In the genomic region with DNA sequence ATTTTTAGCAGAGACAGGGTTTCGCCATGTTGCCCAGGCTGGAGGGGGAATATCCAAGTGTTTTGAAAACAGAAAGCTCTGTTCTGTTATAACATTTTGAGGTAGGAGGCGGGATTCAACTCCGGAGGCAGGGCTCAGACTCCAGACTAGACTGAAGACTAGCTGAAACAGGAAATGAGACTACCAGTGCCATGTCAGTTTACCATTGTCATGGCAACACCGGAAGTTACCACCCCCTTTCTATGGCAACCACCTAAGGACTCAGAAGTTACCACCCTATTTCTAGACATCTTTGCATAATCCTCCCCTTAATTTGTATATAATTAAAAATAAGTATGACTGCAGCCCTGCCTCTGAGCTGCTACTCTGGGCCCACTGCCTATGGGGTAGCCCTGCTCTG, we compare ENCODE assay signal across 33 cellular contexts.
DNase-seq lines count a peak whose midpoint lies in the region; ATAC-seq, FAIRE-seq and TF ChIP-seq lines count a peak whose summit lies in the region.
"Had no signal": no experiment of that assay in that cellular context is flagged by ENCODE, and none has a peak within 500 bp of the region (broad histone marks: within the 10 kb centered on the region; RNA-seq: fewer than 3 reads in every experiment).

No MANE protein-coding gene starts in this region.

- H3K4me3 ChIP-seq in K562 (no peak overlapping the region), thyroid gland (replicated peaks in 1 of 3) (no peak overlapping the region)
- H3K4me3 ChIP-seq: BLaER1 treated with 17β-estradiol and CSF1 and Interleukin-3, amounts not matched to agents 10 nM and 100 nM; gastrocnemius medialis; GM23338 had no signal

- peaks cover 7 to 11% of the 10 kb centered on the region in 2 experiments for H3K4me1 Mint-ChIP-seq in H9
- H3K4me1 Mint-ChIP-seq: GM23338; IgD-negative memory B cell; mesothelial cell of epicardium; naive B cell; stimulated activated memory B cell treated with anti-CD40 and anti-IgM and Interleukin-4, amounts not matched to agents 10 μg/mL and 1 μg/mL and 100 μg/mL, for 72 hours; T-helper 17 cell had no signal

- H3T11ph ChIP-seq in H9 (ENCODE audit: low read length): no peak overlapping the region

- H2AK5ac ChIP-seq in H9 (ENCODE audit: insufficient read length, low read length): no peak overlapping the region

- H2BK5ac ChIP-seq in H9 (ENCODE audit: insufficient read length, low read length): no peak overlapping the region

- no peak overlapping the region for H2BK12ac ChIP-seq in H9 (ENCODE audit: insufficient read length, low read depth, low read length)

- H3K23me2 ChIP-seq in H9 (ENCODE audit: insufficient read length, low read depth, low read length, poor library complexity, severe bottlenecking): no peaks in the 10 kb centered on the region

- H2BK20ac ChIP-seq in H9 (ENCODE audit: low read depth, low read length, poor library complexity, severe bottlenecking): no peak overlapping the region

- no peak overlapping the region for H3K23ac ChIP-seq in H9 (ENCODE audit: insufficient read length, low read depth, low read length)

- TF ChIP-seq RAD21 in K562 (CRISPR knock-in tag; conservative IDR thresholded peaks at IDR 0.05 in 1 of 2, IDR thresholded peaks at IDR 0.05 in 1 of 2): no peak

- H3K36me3 ChIP-seq in K562 (ENCODE audit: control insufficient read depth, insufficient read depth, low read length) (no peaks in the 10 kb centered on the region), thyroid gland (no peaks in the 10 kb centered on the region)
- H3K36me3 ChIP-seq: BLaER1 treated with 17β-estradiol and CSF1 and Interleukin-3, amounts not matched to agents 10 nM and 100 nM; gastrocnemius medialis had no signal

- H3K4ac ChIP-seq in H9 (ENCODE audit: low read depth, low read length): no peak overlapping the region

- H2BK120ac ChIP-seq in H9 (ENCODE audit: low read depth, low read length, poor library complexity, severe bottlenecking): no peak overlapping the region

- no peaks in the 10 kb centered on the region for H3K27me3 Mint-ChIP-seq in H9 (ENCODE audit: low read depth)
- H3K27me3 Mint-ChIP-seq: activated T-cell treated with anti-CD3 and anti-CD28 coated beads, Interleukin-2, amount 50 U/mL, for 24 hours; IgD-negative memory B cell; naive B cell; progenitor cell of endocrine pancreas; stimulated activated memory B cell treated with anti-CD40 and anti-IgM and Interleukin-4, amounts not matched to agents 10 μg/mL and 1 μg/mL and 100 μg/mL, for 72 hours; T-helper 17 cell had no signal

- TF ChIP-seq POLR2A in K562 (conservative IDR thresholded peaks at IDR 0.05) (no peak), thyroid gland (IDR thresholded peaks at IDR 0.05) (no peak)

- no peaks in the 10 kb centered on the region for H4K20me1 ChIP-seq in H9 (ENCODE audit: control insufficient read depth, insufficient read depth, insufficient read length)
- H4K20me1 ChIP-seq in K562 (replicated peaks; ENCODE audit: control insufficient read depth, insufficient read depth, low read length): no peaks in the 10 kb centered on the region
- H4K20me1 ChIP-seq: BLaER1 treated with 17β-estradiol and CSF1 and Interleukin-3, amounts not matched to agents 10 nM and 100 nM had no signal

- H3K9ac ChIP-seq in H9 (ENCODE audit: extremely low read depth, insufficient read length, low read length): no peak overlapping the region
- no peak overlapping the region for H3K9ac ChIP-seq in K562 (ENCODE audit: insufficient read depth in 1 of 2, low read depth in 2 of 2, low read length in 2 of 2)
- H3K9ac ChIP-seq: BLaER1 treated with 17β-estradiol and CSF1 and Interleukin-3, amounts not matched to agents 10 nM and 100 nM; SK-N-SH had no signal

- no peak for TF ChIP-seq CTCF in H9 (conservative IDR thresholded peaks at IDR 0.05)
- no peak for TF ChIP-seq CTCF in K562 (IDR thresholded peaks at IDR 0.05 in 2 of 3, conservative IDR thresholded peaks at IDR 0.05 in 1 of 3; ENCODE audit: insufficient read depth in 2 of 3, low read depth in 1 of 3, low read length in 3 of 3)
- TF ChIP-seq CTCF in thyroid gland (IDR thresholded peaks at IDR 0.05): no peak

- DNase-seq in Ammon's horn (ENCODE audit: low spot score): peak; percentile 20
- DNase-seq in H9: peak; percentile 37
- peak; percentile 15 for DNase-seq in NCI-H69 (lab: John Stamatoyannopoulos, UW)
- peak in 1 of 4 experiments; percentile 6 for DNase-seq in K562 (ENCODE audit: extremely low read depth in 1 of 4, low spot score in 3 of 4)
- no peak for DNase-seq in thyroid gland
- no peak for DNase-seq in activated gamma-delta T cell (lab: John Stamatoyannopoulos, UW)
- DNase-seq in inferior parietal cortex (ENCODE audit: extremely low spot score): no peak
- no peak for DNase-seq in ureter (ENCODE audit: low spot score)
- DNase-seq: activated CD4-positive, alpha-beta T cell treated with anti-CD3 and anti-CD28 coated beads for 48 hours; activated naive CD4-positive, alpha-beta T cell; activated T-cell treated with anti-CD3 and anti-CD28 coated beads, Interleukin-2, amount 50 U/mL, for 24 hours; Caco-2; dermis blood vessel endothelial cell; DND-41; gastrocnemius medialis; hippocampal formation; islet precursor cell; naive B cell; NCI-H1417 treated with DMSO at 0.1 percent for 48 hours; NCI-H2171 treated with DMSO at 0.1 percent for 48 hours; NCI-H524 treated with DMSO at 0.1 percent for 48 hours; SK-N-SH; stimulated activated CD4-positive, alpha-beta T cell treated with anti-CD3 and anti-CD28 coated beads, Interleukin-4, amount 100 ng/mL, for 24 hours; substantia nigra; T-helper 17 cell had no signal

- H3K9me3 Mint-ChIP-seq in H9: peaks cover 2 to 4% of the 10 kb centered on the region in 2 experiments; a peak in 3 of 5 replicates

- H3K27ac ChIP-seq in H9 (ENCODE audit: insufficient read length, low read depth, low read length) (no peak overlapping the region), K562 (ENCODE audit: extremely low read depth, low read depth, low read length) (no peak overlapping the region), thyroid gland (no peak overlapping the region)
- H3K27ac ChIP-seq: BLaER1 treated with 17β-estradiol and CSF1 and Interleukin-3, amounts not matched to agents 10 nM and 100 nM; gastrocnemius medialis had no signal

- no peak overlapping the region for H3K4me3 Mint-ChIP-seq in H9
- H3K4me3 Mint-ChIP-seq: activated T-cell treated with anti-CD3 and anti-CD28 coated beads, Interleukin-2, amount 50 U/mL, for 24 hours; GM23338; IgD-negative memory B cell; mesothelial cell of epicardium; naive B cell; stimulated activated memory B cell treated with anti-CD40 and anti-IgM and Interleukin-4, amounts not matched to agents 10 μg/mL and 1 μg/mL and 100 μg/mL, for 72 hours; T-helper 17 cell had no signal

- no TSS peak for BruUV-seq in K562 (replicated peaks; lab: Mats Ljungman, UMichigan)

- no peak overlapping the region for H3K56ac ChIP-seq in H9 (ENCODE audit: insufficient read length, low read depth, low read length)

- TF ChIP-seq EP300 in K562 (IDR thresholded peaks at IDR 0.05; ENCODE audit: low read length): no peak

- H3K79me2 ChIP-seq in H9 (ENCODE audit: insufficient read depth, low read length): no peaks in the 10 kb centered on the region
- H3K79me2 ChIP-seq in K562 (ENCODE audit: control insufficient read depth, insufficient read depth, low read length): no peaks in the 10 kb centered on the region

- no peaks in the 10 kb centered on the region for H3K79me1 ChIP-seq in H9 (ENCODE audit: insufficient read depth, low read depth, low read length, poor library complexity, severe bottlenecking)

- no peak overlapping the region for H3K18ac ChIP-seq in H9 (ENCODE audit: insufficient read length, low read depth, low read length)

- H3K4me1 ChIP-seq in H9 (ENCODE audit: insufficient read depth, low read length) (0 out of 2 replicates have a peak, but pooled peaks cover 2% of the 10 kb centered on the region), K562 (replicated peaks in 1 of 2; ENCODE audit: control insufficient read depth in 2 of 2, insufficient read depth in 2 of 2, low read length in 2 of 2) (no peaks in the 10 kb centered on the region), thyroid gland (peaks cover 0 to 5% of the 10 kb centered on the region in 2 donors)
- H3K4me1 ChIP-seq: Caco-2, gastrocnemius medialis had no signal

- H4K91ac ChIP-seq in H9 (ENCODE audit: insufficient read length, low read depth, low read length): no peak overlapping the region

- H3K27ac Mint-ChIP-seq in H9: no peak overlapping the region; a peak in 1 of 7 replicates
- H3K27ac Mint-ChIP-seq: activated T-cell treated with anti-CD3 and anti-CD28 coated beads, Interleukin-2, amount 50 U/mL, for 24 hours; GM23338; IgD-negative memory B cell; mesothelial cell of epicardium; naive B cell; progenitor cell of endocrine pancreas; stimulated activated memory B cell treated with anti-CD40 and anti-IgM and Interleukin-4, amounts not matched to agents 10 μg/mL and 1 μg/mL and 100 μg/mL, for 72 hours; T-helper 17 cell had no signal

- intact Hi-C loops in K562 (cut with micrococcal nuclease): no loop called here
- intact Hi-C loops in thyroid gland (cut with DNase I): no loop called here

- no peaks in the 10 kb centered on the region for H3K9me1 ChIP-seq in K562 (ENCODE audit: control insufficient read depth, insufficient read depth, low read length)

- POLR2A ChIA-PET in K562 (lab: Yijun Ruan, JAX): interaction anchor here (0.7 kb wide), 1 partner anchor 1231 kb away, joined by 4 read pairs; no protein-coding TSS in a partner anchor

- CTCF ChIA-PET in K562 (lab: Yijun Ruan, JAX; ENCODE audit: low intra/inter-chr PET ratio): no interaction called here

- in situ Hi-C loops in K562 (cut with MboI): no loop called here

- H3K27me3 ChIP-seq in H9 (ENCODE audit: insufficient read depth, low read length) (no peaks in the 10 kb centered on the region), K562 (ENCODE audit: control insufficient read depth in 2 of 2, insufficient read depth in 2 of 2, low read length in 2 of 2) (no peaks in the 10 kb centered on the region), thyroid gland (no peaks in the 10 kb centered on the region)
- H3K27me3 ChIP-seq: BLaER1 treated with 17β-estradiol and CSF1 and Interleukin-3, amounts not matched to agents 10 nM and 100 nM; gastrocnemius medialis had no signal

- H4K8ac ChIP-seq in H9 (replicated peaks; ENCODE audit: insufficient read length, low read depth, low read length): no peak overlapping the region

- peak; percentile 61 for FAIRE-seq in K562 (lab: Jason Lieb, UNC)
- FAIRE-seq: GM12892 had no signal

- H4K5ac ChIP-seq in H9 (ENCODE audit: insufficient read length, low read depth, low read length): no peak overlapping the region

- H2AFZ ChIP-seq in H9 (ENCODE audit: low read length) (no peak overlapping the region), K562 (ENCODE audit: low read depth, low read length) (no peak overlapping the region)
- H2AFZ ChIP-seq: GM23338 had no signal

- no peak overlapping the region for H2BK15ac ChIP-seq in H9 (ENCODE audit: low read depth, low read length)

- no peaks in the 10 kb centered on the region for H3K9me3 ChIP-seq in H9 (ENCODE audit: control insufficient read depth, low read depth, low read length)
- no peaks in the 10 kb centered on the region for H3K9me3 ChIP-seq in K562 (replicated peaks; ENCODE audit: control insufficient read depth, insufficient read depth, low read depth, low read length)
- H3K9me3 ChIP-seq in thyroid gland: no peaks in the 10 kb centered on the region
- H3K9me3 ChIP-seq: Caco-2, gastrocnemius medialis, SK-N-SH had no signal

- H3K36me3 Mint-ChIP-seq in H9 (ENCODE audit: insufficient read depth in 1 of 3, low read depth in 3 of 3): no peaks in the 10 kb centered on the region
- H3K36me3 Mint-ChIP-seq: IgD-negative memory B cell; mesothelial cell of epicardium; naive B cell; stimulated activated memory B cell treated with anti-CD40 and anti-IgM and Interleukin-4, amounts not matched to agents 10 μg/mL and 1 μg/mL and 100 μg/mL, for 72 hours had no signal

- H3K4me2 ChIP-seq in H9 (ENCODE audit: insufficient read depth, insufficient read length, low read length) (no peak overlapping the region), K562 (ENCODE audit: insufficient read depth, low read length) (no peak overlapping the region)
- H3K4me2 ChIP-seq: GM23338, SK-N-SH had no signal

- no CpG with 5 or more reads among the region's 4 CpGs for WGBS in H9 (ENCODE audit: extremely low coverage, insufficient read length, low lambda C conversion rate)
- WGBS in K562 (ENCODE audit: insufficient coverage, low coverage, missing lambda C conversion rate): 9% methylated on average over 4 of the region's 4 CpGs
- WGBS in thyroid gland, 2 donors: 68 to 76% methylated on average over 4 of the region's 4 CpGs

- peak; percentile 42; the same call in 1 of the 3 replicates for ATAC-seq in K562
- ATAC-seq: gastrocnemius medialis; GM23338; sciatic nerve; stimulated activated memory B cell treated with anti-CD40 and anti-IgM and Interleukin-4, amounts not matched to agents 10 μg/mL and 1 μg/mL and 100 μg/mL, for 72 hours; T-helper 17 cell had no signal

- no peak overlapping the region for H3K14ac ChIP-seq in H9 (ENCODE audit: insufficient read depth, low read length)

Comparison
In these comparisons a context has a peak if more than half of its experiments do, and no peak if none do; other contexts are left out.
1. DNase-seq: peak in Ammon's horn (single experiment), H9 (single experiment) and NCI-H69 (single experiment); none in thyroid gland (0 of 2), activated gamma-delta T cell (single experiment), inferior parietal cortex (single experiment) and ureter (single experiment).